ENCODE assay signal across 12 cellular contexts in genomic region chr13:113653264-113654174, GRCh38. TPM values are rescaled to one million over a fixed set of nuclear protein-coding genes. Genes with fewer than 3 reads are reported as not detected.
A peak's percentile ranks its signal among the peaks of the same experiment; 100 is the strongest.
DNase-seq lines count a peak whose midpoint lies in the region; ATAC-seq, FAIRE-seq and TF ChIP-seq lines count a peak whose summit lies in the region.
"Had no signal": no experiment of that assay in that cellular context is flagged by ENCODE, and none has a peak within 500 bp of the region (broad histone marks: within the 10 kb centered on the region; RNA-seq: fewer than 3 reads in every experiment).

No MANE protein-coding gene starts in this region.

- intact Hi-C loops in dorsolateral prefrontal cortex (cut with DNase I) (no loop called here), spleen (cut with DNase I; ENCODE audit: low total_unique reads) (no loop called here)

- H3K27me3 ChIP-seq in dorsolateral prefrontal cortex (peaks cover 0 to 3% (median 0%) of the 10 kb centered on the region in 45 donors), spleen (replicated peaks in 1 of 7) (peaks cover 0 to 15% (median 0%) of the 10 kb centered on the region in 7 donors)

- WGBS in spleen, 5 donors: 49 to 59% (median 55%) methylated on average over 23 to 24 of the region's 24 CpGs

- H3K9me3 ChIP-seq in spleen: no peaks in the 10 kb centered on the region

- no peak for FAIRE-seq in RCC 7860 (lab: Jason Lieb, UNC)

- H3K4me3 ChIP-seq in dorsolateral prefrontal cortex (no peak overlapping the region), spleen (no peak overlapping the region)
- H3K4me3 ChIP-seq: skin epidermis had no signal

- DNase-seq in activated effector memory CD4-positive, alpha-beta T cell treated with anti-CD3 and anti-CD28 coated beads, Interleukin-2, amount 50 U/mL, for 16 hours: peak; percentile 59
- DNase-seq in activated effector memory CD4-positive, alpha-beta T cell treated with Interleukin-2 at 50 U/mL for 16 hours: no peak
- DNase-seq in NCI-H2081 treated with DMSO at 0.1 percent for 48 hours (lab: John Stamatoyannopoulos, UW) (peak; percentile 48), dorsolateral prefrontal cortex (peak in 6 of 10 donors; percentile 7 to 35 (median 22)), spleen (peak; percentile 52), RCC 7860 (ENCODE audit: low spot score) (no peak)
- DNase-seq: AML-193, NCI-H510A had no signal

- H3K27ac ChIP-seq in dorsolateral prefrontal cortex (no peak overlapping the region), spleen (peak overlapping the region in 4 of 8 donors; percentile 64 to 79 (median 70))
- H3K27ac ChIP-seq: foreskin keratinocyte, skin epidermis had no signal

- no peak for TF ChIP-seq POLR2A in spleen (IDR thresholded peaks at IDR 0.05)

- TF ChIP-seq CTCF in dorsolateral prefrontal cortex (IDR thresholded peaks at IDR 0.05 in 54 of 56, conservative IDR thresholded peaks at IDR 0.05 in 2 of 56; ENCODE audit: low read depth in 1 of 56, partially characterized antibody in 56 of 56) (no peak), spleen (IDR thresholded peaks at IDR 0.05 in 8 of 11, conservative IDR thresholded peaks at IDR 0.05 in 3 of 11) (no peak)

- H3K4me1 ChIP-seq in spleen: peaks cover 0 to 27% (median 8%) of the 10 kb centered on the region in 6 donors
- H3K4me1 ChIP-seq: foreskin keratinocyte had no signal

- no peaks in the 10 kb centered on the region for H3K36me3 ChIP-seq in spleen

- ATAC-seq in GM18861 (IDR thresholded peaks at IDR 0.05; ENCODE audit: unreplicated experiment) (no peak), HG03097 (IDR thresholded peaks at IDR 0.05; ENCODE audit: low FRiP score, unreplicated experiment) (no peak)
- ATAC-seq: foreskin keratinocyte had no signal

RNA-seq across cellular contexts. Expression of gene ATP4B, which starts 4.5 kb away (rescaled TPM):
- total RNA-seq in dorsolateral prefrontal cortex: not detected
- total RNA-seq in spleen: under 1 TPM in 3 of 7 donors, not detected in 4; 0.32 to 0.46 (median 0.43) TPM
- under 1 TPM; 0.09 to 0.15 (median 0.13) TPM for polyA plus RNA-seq in spleen
- total RNA-seq: foreskin keratinocyte had no signal
- polyA plus RNA-seq: foreskin keratinocyte had no signal

RNA-seq across cellular contexts. Expression of gene GRK1, which starts 13.5 kb away (rescaled TPM):
- total RNA-seq in dorsolateral prefrontal cortex (1 to 10 TPM in 10 of 120 experiments, under 1 TPM in 87, not detected in 23; 0.12 to 2.2 (median 0.44) TPM), spleen (not detected)
- not detected for polyA plus RNA-seq in spleen
- total RNA-seq: foreskin keratinocyte had no signal
- polyA plus RNA-seq: foreskin keratinocyte had no signal

Comparison
In these comparisons a context has a peak if more than half of its experiments do, and no peak if none do; other contexts are left out.
1. DNase-seq: peak in activated effector memory CD4-positive, alpha-beta T cell treated with anti-CD3 and anti-CD28 coated beads, Interleukin-2, amount 50 U/mL, for 16 hours (single experiment), NCI-H2081 treated with DMSO at 0.1 percent for 48 hours (single experiment), dorsolateral prefrontal cortex (6 of 10) and spleen (single experiment); none in activated effector memory CD4-positive, alpha-beta T cell treated with Interleukin-2 at 50 U/mL for 16 hours (single experiment) and RCC 7860 (single experiment).